In the genomic region with DNA sequence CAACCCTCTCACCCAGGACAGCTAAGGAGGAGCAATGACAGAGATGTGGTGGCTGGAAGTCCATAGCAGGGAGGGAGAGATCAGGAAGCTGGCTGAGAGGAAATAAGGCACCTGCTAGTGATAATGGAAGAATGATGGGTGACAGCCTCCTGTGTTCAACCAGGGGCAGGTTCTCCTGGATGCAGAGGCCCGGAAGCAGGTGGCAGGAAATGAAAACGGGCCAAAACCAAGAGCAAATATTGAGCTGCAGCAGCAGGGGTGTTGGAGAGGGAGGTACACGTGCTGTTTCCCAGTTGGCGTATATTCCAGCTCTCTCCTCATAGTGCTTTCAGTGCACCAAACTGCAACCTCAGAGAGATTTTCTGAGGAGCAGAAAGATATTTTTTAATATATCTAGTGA, we compare ENCODE assay signal across 10 cellular contexts.
DNase-seq lines count a peak whose midpoint lies in the region; ATAC-seq and TF ChIP-seq lines count a peak whose summit lies in the region.
"Had no signal": no experiment of that assay in that cellular context is flagged by ENCODE, and none has a peak within 500 bp of the region (broad histone marks: within the 10 kb centered on the region; RNA-seq: fewer than 3 reads in every experiment).

No MANE protein-coding gene starts in this region.

- no TSS peak for BruUV-seq in Caco-2 (replicated peaks; lab: Mats Ljungman, UMichigan)

- POLR2A ChIA-PET in Caco-2 (lab: Charles Lee): no interaction called here

- peak overlapping the region; percentile 53 for H3K4me2 ChIP-seq in Loucy (ENCODE audit: low read depth, low read length, poor library complexity, severe bottlenecking)
- H3K4me2 ChIP-seq: neural progenitor cell had no signal

- ATAC-seq in left lobe of liver (peak; percentile 41), GM19397 (IDR thresholded peaks at IDR 0.05; ENCODE audit: unreplicated experiment) (no peak)
- ATAC-seq in stimulated activated naive CD8-positive, alpha-beta T cell treated with anti-CD3 and anti-CD28 coated beads, Interleukin-15, Interleukin-2, amounts not matched to agents 100 U/mL and 50 U/mL, for 24 hours: no peak

- H3K4me3 ChIP-seq in Loucy (ENCODE audit: low read length, poor library complexity, severe bottlenecking) (peak overlapping the region; percentile 25), Caco-2 (ENCODE audit: low read depth, low read length) (no peak overlapping the region)
- H3K4me3 ChIP-seq: neural progenitor cell had no signal

- H3K9me3 Mint-ChIP-seq in Caco-2 (ENCODE audit: unreplicated experiment): no peaks in the 10 kb centered on the region

- no peaks in the 10 kb centered on the region for H3K27me3 Mint-ChIP-seq in Caco-2 (ENCODE audit: insufficient read depth, unreplicated experiment)

- H4K20me1 ChIP-seq in Loucy (ENCODE audit: insufficient read depth, low read length, poor library complexity, severe bottlenecking): no peaks in the 10 kb centered on the region

- H3K9me3 ChIP-seq in Loucy (ENCODE audit: insufficient read depth, low read depth, low read length) (no peaks in the 10 kb centered on the region), Caco-2 (no peaks in the 10 kb centered on the region)

- no peaks in the 10 kb centered on the region for H3K36me3 Mint-ChIP-seq in Caco-2 (ENCODE audit: insufficient read depth, unreplicated experiment)
- H3K36me3 Mint-ChIP-seq: neural progenitor cell had no signal

- H3K27ac Mint-ChIP-seq in Caco-2 (ENCODE audit: unreplicated experiment): no peak overlapping the region
- H3K27ac Mint-ChIP-seq: neural progenitor cell had no signal

- H3F3A ChIP-seq in Loucy (ENCODE audit: low read depth): peaks cover 5% of the 10 kb centered on the region

- no peaks in the 10 kb centered on the region for H3K36me3 ChIP-seq in Loucy (ENCODE audit: insufficient read depth, low read length)
- H3K36me3 ChIP-seq in Caco-2 (ENCODE audit: control insufficient read depth, insufficient read depth, low read length): no peaks in the 10 kb centered on the region
- H3K36me3 ChIP-seq: neural progenitor cell had no signal

- H3K4me1 ChIP-seq in Loucy (ENCODE audit: insufficient read depth, low read length, poor library complexity, severe bottlenecking) (peaks cover 36% of the 10 kb centered on the region), Caco-2 (no peaks in the 10 kb centered on the region)
- H3K4me1 ChIP-seq: neural progenitor cell had no signal

- H2AFZ ChIP-seq in Loucy (ENCODE audit: low read length): 0 out of 2 replicates have a peak overlapping the region, but pooled peaks have one; percentile 25
- H2AFZ ChIP-seq: neural progenitor cell had no signal

- H3K4me3 Mint-ChIP-seq in Caco-2 (ENCODE audit: unreplicated experiment): no peak overlapping the region
- H3K4me3 Mint-ChIP-seq: neural progenitor cell had no signal

- peak overlapping the region; percentile 66 for H3K9ac ChIP-seq in Loucy (ENCODE audit: low read depth, low read length, poor library complexity, severe bottlenecking)
- H3K9ac ChIP-seq: neural progenitor cell had no signal

- H3K4me1 Mint-ChIP-seq in Caco-2 (ENCODE audit: low read depth, unreplicated experiment): peaks cover 7% of the 10 kb centered on the region

- no peak for TF ChIP-seq CTCF in Loucy (conservative IDR thresholded peaks at IDR 0.05; ENCODE audit: low read length)
- TF ChIP-seq CTCF in Caco-2 (IDR thresholded peaks at IDR 0.05; ENCODE audit: insufficient read depth in 1 of 2, low read depth in 1 of 2, low read length in 1 of 2, severe bottlenecking in 1 of 2, unreplicated experiment in 1 of 2): no peak

- H3K27me3 ChIP-seq in Loucy (ENCODE audit: insufficient read depth, low read length, poor library complexity, severe bottlenecking) (no peaks in the 10 kb centered on the region), Caco-2 (replicated peaks; ENCODE audit: control insufficient read depth, insufficient read depth, low read length) (no peaks in the 10 kb centered on the region; the same call in 1 of the 2 replicates)
- H3K27me3 ChIP-seq: neural progenitor cell had no signal

- H3K79me2 ChIP-seq in Loucy (ENCODE audit: insufficient read depth, low read length): no peaks in the 10 kb centered on the region

- H3K9me2 ChIP-seq in Loucy (replicated peaks; ENCODE audit: low read depth, low read length): no peaks in the 10 kb centered on the region

- CTCF ChIA-PET in Caco-2 (lab: Charles Lee): no interaction called here

- DNase-seq in DMS153 treated with DMSO at 0.1 percent for 48 hours (lab: John Stamatoyannopoulos, UW; ENCODE audit: unreplicated experiment): peak; percentile 95
- peak; percentile 82 for DNase-seq in NCI-H748 treated with DMSO at 0.1 percent for 48 hours (lab: John Stamatoyannopoulos, UW)
- no peak for DNase-seq in left lobe of liver (ENCODE audit: low spot score)
- no peak for DNase-seq in stimulated activated naive CD8-positive, alpha-beta T cell treated with anti-CD3 and anti-CD28 coated beads, Interleukin-15, Interleukin-2, amounts not matched to agents 100 U/mL and 50 U/mL, for 24 hours
- DNase-seq in Caco-2: no peak
- no peak for DNase-seq in dedifferentiated amniotic fluid mesenchymal stem cell (ENCODE audit: extremely low spot score)
- DNase-seq: activated CD4-positive, CD25-positive, alpha-beta regulatory T cell had no signal

- intact Hi-C loops in Caco-2 (cut with micrococcal nuclease; ENCODE audit: unreplicated experiment): no loop called here

Comparison
In these comparisons a context has a peak if more than half of its experiments do, and no peak if none do; other contexts are left out.
1. DNase-seq: peak in DMS153 treated with DMSO at 0.1 percent for 48 hours (single experiment) and NCI-H748 treated with DMSO at 0.1 percent for 48 hours (single experiment); none in left lobe of liver (single experiment), stimulated activated naive CD8-positive, alpha-beta T cell treated with anti-CD3 and anti-CD28 coated beads, Interleukin-15, Interleukin-2, amounts not matched to agents 100 U/mL and 50 U/mL, for 24 hours (single experiment), Caco-2 (0 of 2) and dedifferentiated amniotic fluid mesenchymal stem cell (single experiment).